ENCODE assay signal across 1 cellular context in genomic region chr2:231463698-231464575, GRCh38.
TF ChIP-seq lines count a peak whose summit lies in the region.

NCL (minus strand) TSS chr2:231464484; CDS start chr2:231464353, 131 bp downstream.

TF ChIP-seq in HEK293, 187 proteins besides CTCF, POLR2A, EP300 and RAD21 (continued from another document and continues in another):
- no peak for TF ChIP-seq ZBTB21 (tag by site-specific recombination; IDR thresholded peaks at IDR 0.05)
- TF ChIP-seq KLF16 (tag by site-specific recombination; IDR thresholded peaks at IDR 0.05), result peak; percentile 71
- TF ChIP-seq ZFP3 (tag by site-specific recombination; IDR thresholded peaks at IDR 0.05; ENCODE audit: low read depth), result no peak
- TF ChIP-seq YY2 (tag by site-specific recombination; IDR thresholded peaks at IDR 0.05), result peak; percentile 92
- TF ChIP-seq ZNF138 (tag by site-specific recombination; IDR thresholded peaks at IDR 0.05; ENCODE audit: borderline replicate concordance), result no peak
- TF ChIP-seq PRDM2 (tag by site-specific recombination; IDR thresholded peaks at IDR 0.05; ENCODE audit: borderline replicate concordance), result no peak
- TF ChIP-seq ZBTB48 (tag by site-specific recombination; IDR thresholded peaks at IDR 0.05), result no peak
- no peak for TF ChIP-seq ZNF155 (tag by site-specific recombination; IDR thresholded peaks at IDR 0.05)
- TF ChIP-seq, protein P1, sequence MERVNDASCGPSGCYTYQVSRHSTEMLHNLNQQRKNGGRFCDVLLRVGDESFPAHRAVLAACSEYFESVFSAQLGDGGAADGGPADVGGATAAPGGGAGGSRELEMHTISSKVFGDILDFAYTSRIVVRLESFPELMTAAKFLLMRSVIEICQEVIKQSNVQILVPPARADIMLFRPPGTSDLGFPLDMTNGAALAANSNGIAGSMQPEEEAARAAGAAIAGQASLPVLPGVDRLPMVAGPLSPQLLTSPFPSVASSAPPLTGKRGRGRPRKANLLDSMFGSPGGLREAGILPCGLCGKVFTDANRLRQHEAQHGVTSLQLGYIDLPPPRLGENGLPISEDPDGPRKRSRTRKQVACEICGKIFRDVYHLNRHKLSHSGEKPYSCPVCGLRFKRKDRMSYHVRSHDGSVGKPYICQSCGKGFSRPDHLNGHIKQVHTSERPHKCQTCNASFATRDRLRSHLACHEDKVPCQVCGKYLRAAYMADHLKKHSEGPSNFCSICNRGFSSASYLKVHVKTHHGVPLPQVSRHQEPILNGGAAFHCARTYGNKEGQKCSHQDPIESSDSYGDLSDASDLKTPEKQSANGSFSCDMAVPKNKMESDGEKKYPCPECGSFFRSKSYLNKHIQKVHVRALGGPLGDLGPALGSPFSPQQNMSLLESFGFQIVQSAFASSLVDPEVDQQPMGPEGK (tag by site-specific recombination; IDR thresholded peaks at IDR 0.05), result peak; percentile 38; the same call in 1 of the 2 replicates
- TF ChIP-seq, protein P2, sequence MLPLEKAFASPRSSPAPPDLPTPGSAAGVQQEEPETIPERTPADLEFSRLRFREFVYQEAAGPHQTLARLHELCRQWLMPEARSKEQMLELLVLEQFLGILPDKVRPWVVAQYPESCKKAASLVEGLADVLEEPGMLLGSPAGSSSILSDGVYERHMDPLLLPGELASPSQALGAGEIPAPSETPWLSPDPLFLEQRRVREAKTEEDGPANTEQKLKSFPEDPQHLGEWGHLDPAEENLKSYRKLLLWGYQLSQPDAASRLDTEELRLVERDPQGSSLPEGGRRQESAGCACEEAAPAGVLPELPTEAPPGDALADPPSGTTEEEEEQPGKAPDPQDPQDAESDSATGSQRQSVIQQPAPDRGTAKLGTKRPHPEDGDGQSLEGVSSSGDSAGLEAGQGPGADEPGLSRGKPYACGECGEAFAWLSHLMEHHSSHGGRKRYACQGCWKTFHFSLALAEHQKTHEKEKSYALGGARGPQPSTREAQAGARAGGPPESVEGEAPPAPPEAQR (tag by site-specific recombination; IDR thresholded peaks at IDR 0.05), result 0 out of 2 replicates have a peak, but pooled peaks have one; percentile 37
- TF ChIP-seq ZNF768 (tag by site-specific recombination; IDR thresholded peaks at IDR 0.05), result no peak
- peak; percentile 99 for TF ChIP-seq ZBTB26 (tag by site-specific recombination; optimal IDR thresholded peaks at IDR 0.05)
- no peak for TF ChIP-seq ZNF23 (tag by site-specific recombination; IDR thresholded peaks at IDR 0.05; ENCODE audit: borderline replicate concordance)
- no peak for TF ChIP-seq ZNF514 (tag by site-specific recombination; IDR thresholded peaks at IDR 0.05)
- no peak for TF ChIP-seq ZNF510 (tag by site-specific recombination; IDR thresholded peaks at IDR 0.05; ENCODE audit: insufficient replicate concordance)
- TF ChIP-seq, protein P3, sequence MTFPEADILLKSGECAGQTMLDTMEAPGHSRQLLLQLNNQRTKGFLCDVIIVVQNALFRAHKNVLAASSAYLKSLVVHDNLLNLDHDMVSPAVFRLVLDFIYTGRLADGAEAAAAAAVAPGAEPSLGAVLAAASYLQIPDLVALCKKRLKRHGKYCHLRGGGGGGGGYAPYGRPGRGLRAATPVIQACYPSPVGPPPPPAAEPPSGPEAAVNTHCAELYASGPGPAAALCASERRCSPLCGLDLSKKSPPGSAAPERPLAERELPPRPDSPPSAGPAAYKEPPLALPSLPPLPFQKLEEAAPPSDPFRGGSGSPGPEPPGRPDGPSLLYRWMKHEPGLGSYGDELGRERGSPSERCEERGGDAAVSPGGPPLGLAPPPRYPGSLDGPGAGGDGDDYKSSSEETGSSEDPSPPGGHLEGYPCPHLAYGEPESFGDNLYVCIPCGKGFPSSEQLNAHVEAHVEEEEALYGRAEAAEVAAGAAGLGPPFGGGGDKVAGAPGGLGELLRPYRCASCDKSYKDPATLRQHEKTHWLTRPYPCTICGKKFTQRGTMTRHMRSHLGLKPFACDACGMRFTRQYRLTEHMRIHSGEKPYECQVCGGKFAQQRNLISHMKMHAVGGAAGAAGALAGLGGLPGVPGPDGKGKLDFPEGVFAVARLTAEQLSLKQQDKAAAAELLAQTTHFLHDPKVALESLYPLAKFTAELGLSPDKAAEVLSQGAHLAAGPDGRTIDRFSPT (tag by site-specific recombination; IDR thresholded peaks at IDR 0.05), result no peak
- TF ChIP-seq ZBTB20 (tag by site-specific recombination; IDR thresholded peaks at IDR 0.05), result peak; percentile 74
- TF ChIP-seq ZNF600 (tag by site-specific recombination; IDR thresholded peaks at IDR 0.05), result no peak
- TF ChIP-seq, protein P4, sequence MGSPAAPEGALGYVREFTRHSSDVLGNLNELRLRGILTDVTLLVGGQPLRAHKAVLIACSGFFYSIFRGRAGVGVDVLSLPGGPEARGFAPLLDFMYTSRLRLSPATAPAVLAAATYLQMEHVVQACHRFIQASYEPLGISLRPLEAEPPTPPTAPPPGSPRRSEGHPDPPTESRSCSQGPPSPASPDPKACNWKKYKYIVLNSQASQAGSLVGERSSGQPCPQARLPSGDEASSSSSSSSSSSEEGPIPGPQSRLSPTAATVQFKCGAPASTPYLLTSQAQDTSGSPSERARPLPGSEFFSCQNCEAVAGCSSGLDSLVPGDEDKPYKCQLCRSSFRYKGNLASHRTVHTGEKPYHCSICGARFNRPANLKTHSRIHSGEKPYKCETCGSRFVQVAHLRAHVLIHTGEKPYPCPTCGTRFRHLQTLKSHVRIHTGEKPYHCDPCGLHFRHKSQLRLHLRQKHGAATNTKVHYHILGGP (tag by site-specific recombination; IDR thresholded peaks at IDR 0.05), result no peak
- peak; percentile 77 for TF ChIP-seq GLI4 (tag by site-specific recombination; IDR thresholded peaks at IDR 0.05)
- 0 out of 2 replicates have a peak, but pooled peaks have one; percentile 10 for TF ChIP-seq ZNF518A (tag by site-specific recombination; conservative IDR thresholded peaks at IDR 0.05; ENCODE audit: low read depth)
- no peak for TF ChIP-seq ZNF157 (tag by site-specific recombination; IDR thresholded peaks at IDR 0.05)
- no peak for TF ChIP-seq HOXA7 (CRISPR knock-in tag; IDR thresholded peaks at IDR 0.05; ENCODE audit: borderline replicate concordance)
- TF ChIP-seq ZNF174 (tag by site-specific recombination; IDR thresholded peaks at IDR 0.05), result no peak
- TF ChIP-seq, protein P5, sequence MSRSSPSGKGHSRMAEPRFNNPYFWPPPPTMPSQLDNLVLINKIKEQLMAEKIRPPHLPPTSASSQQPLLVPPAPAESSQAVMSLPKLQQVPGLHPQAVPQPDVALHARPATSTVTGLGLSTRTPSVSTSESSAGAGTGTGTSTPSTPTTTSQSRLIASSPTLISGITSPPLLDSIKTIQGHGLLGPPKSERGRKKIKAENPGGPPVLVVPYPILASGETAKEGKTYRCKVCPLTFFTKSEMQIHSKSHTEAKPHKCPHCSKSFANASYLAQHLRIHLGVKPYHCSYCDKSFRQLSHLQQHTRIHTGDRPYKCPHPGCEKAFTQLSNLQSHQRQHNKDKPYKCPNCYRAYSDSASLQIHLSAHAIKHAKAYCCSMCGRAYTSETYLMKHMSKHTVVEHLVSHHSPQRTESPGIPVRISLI (tag by site-specific recombination; IDR thresholded peaks at IDR 0.05), result no peak
- TF ChIP-seq SP2 (tag by site-specific recombination; IDR thresholded peaks at IDR 0.05), result peak; percentile 88
- no peak for TF ChIP-seq ZSCAN23 (tag by site-specific recombination; IDR thresholded peaks at IDR 0.05)
- no peak for TF ChIP-seq GLI2 (tag by site-specific recombination; IDR thresholded peaks at IDR 0.05; ENCODE audit: borderline replicate concordance, low read depth)
- TF ChIP-seq ZNF585B (tag by site-specific recombination; IDR thresholded peaks at IDR 0.05), result no peak
- no peak for TF ChIP-seq ZNF121 (tag by site-specific recombination; IDR thresholded peaks at IDR 0.05)
- TF ChIP-seq ZNF133 (tag by site-specific recombination; IDR thresholded peaks at IDR 0.05), result no peak
- TF ChIP-seq AEBP2 (tag by site-specific recombination; IDR thresholded peaks at IDR 0.05; ENCODE audit: borderline replicate concordance), result no peak
- TF ChIP-seq HOXC10 (CRISPR knock-in tag; IDR thresholded peaks at IDR 0.05), result peak; percentile 35; the same call in 1 of the 2 replicates
- TF ChIP-seq ZNF24 (tag by site-specific recombination; IDR thresholded peaks at IDR 0.05), result no peak
- peak; percentile 37 for TF ChIP-seq ZNF660 (tag by site-specific recombination; IDR thresholded peaks at IDR 0.05)
